In the genomic region with DNA sequence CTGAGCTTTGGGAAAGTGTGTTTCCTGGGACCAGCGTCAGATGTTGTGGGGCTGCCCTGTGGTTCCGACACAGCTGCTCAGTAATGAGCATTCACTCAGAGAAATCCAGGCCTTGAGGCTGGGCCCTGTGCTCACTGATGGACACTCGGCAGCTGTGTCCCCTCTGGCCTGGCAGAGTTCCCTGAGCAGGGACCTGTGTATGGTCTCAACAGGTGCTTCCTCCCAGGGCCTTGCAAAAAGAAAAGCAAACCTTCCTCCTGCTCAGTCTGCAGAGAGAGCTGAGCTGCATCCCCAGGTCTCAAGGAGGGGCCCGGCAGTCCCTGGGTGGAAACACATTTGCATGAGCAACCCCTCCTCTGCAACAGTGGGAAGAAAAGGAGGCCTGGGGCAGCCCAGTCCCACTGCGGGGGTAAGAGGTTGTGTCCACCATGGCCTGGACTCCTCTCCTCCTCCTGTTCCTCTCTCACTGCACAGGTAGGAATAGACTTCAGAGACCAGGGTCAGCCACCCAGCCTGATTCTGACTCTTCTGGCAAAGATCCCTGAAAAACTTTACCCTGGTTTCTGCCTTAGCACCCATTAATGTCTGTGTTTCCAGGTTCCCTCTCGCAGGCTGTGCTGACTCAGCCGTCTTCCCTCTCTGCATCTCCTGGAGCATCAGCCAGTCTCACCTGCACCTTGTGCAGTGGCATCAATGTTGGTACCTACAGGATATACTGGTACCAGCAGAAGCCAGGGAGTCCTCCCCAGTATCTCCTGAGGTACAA, we compare ENCODE assay signal across 1 cellular context.
TF ChIP-seq lines count a peak whose summit lies in the region.

No MANE protein-coding gene starts in this region.

TF ChIP-seq in K562, 482 proteins besides CTCF, POLR2A, EP300 and RAD21:
- TF ChIP-seq RBBP5 (IDR thresholded peaks at IDR 0.05; ENCODE audit: borderline replicate concordance, insufficient read depth, low read length, poor library complexity, severe bottlenecking) (peak; percentile 44), GTF2A2 (tag; IDR thresholded peaks at IDR 0.05) (no peak), PHTF2 (CRISPR knock-in tag; IDR thresholded peaks at IDR 0.05) (0 out of 2 replicates have a peak, but pooled peaks have one; percentile 24), PHB (CRISPR knock-in tag; IDR thresholded peaks at IDR 0.05) (no peak), CEBPZ (IDR thresholded peaks at IDR 0.05; ENCODE audit: borderline replicate concordance, low read depth, low read length) (peak; percentile 17; the same call in 1 of the 2 replicates), MAFG (tag; conservative IDR thresholded peaks at IDR 0.05) (peak; percentile 54), MAFF (IDR thresholded peaks at IDR 0.05; ENCODE audit: low read length) (peak; percentile 56; the same call in 1 of the 2 replicates)
